Comparison of ENCODE assay signal across 10 cellular contexts in genomic region chr1:121452484-121452883, GRCh38.
"Had no signal": no experiment of that assay in that cellular context is flagged by ENCODE, and none has a peak within 500 bp of the region (broad histone marks: within the 10 kb centered on the region; RNA-seq: fewer than 3 reads in every experiment).

No MANE protein-coding gene starts in this region.

- H3K9ac ChIP-seq: GM23248 had no signal

- H3K4me1 Mint-ChIP-seq: H9 had no signal

- H3K4me3 ChIP-seq: GM23248, HAP-1 had no signal

- H3K36me3 ChIP-seq: HAP-1 had no signal

- DNase-seq: GM23248, GOT3, H7, H9, HCEC 1CT, HFFc6 had no signal

- H3K9me3 Mint-ChIP-seq: H9, HFFc6 had no signal

- FAIRE-seq: H1, H54 had no signal

- H2AFZ ChIP-seq: GM23248 had no signal

- H3K9me3 ChIP-seq: HAP-1 had no signal

- H3K4me1 ChIP-seq: HAP-1 had no signal

- H3K27ac Mint-ChIP-seq: H9, HFFc6 had no signal

- H3K4me3 Mint-ChIP-seq: H9, HFFc6 had no signal

- H3K27ac ChIP-seq: GM23248 had no signal

- ATAC-seq: HCT116 had no signal
